ENCODE assay signal across 17 cellular contexts in the genomic region with DNA sequence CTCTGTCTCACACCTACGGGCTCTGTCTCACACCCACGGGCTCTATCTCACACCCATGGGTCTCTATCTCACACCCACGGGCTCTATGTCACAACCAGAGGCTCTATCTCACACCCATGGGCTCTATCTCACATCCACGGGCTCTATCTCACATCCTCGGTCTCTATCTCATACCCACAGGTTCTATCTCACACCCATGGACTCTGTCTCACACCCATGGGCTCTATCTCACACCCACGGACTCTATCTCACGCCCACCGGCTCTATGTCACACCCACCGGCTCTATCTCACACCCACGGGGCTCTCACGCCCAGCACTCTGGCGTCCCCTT.
A peak's percentile ranks its signal among the peaks of the same experiment; 100 is the strongest.
DNase-seq lines count a peak whose midpoint lies in the region; ATAC-seq, FAIRE-seq and TF ChIP-seq lines count a peak whose summit lies in the region.
"Had no signal": no experiment of that assay in that cellular context is flagged by ENCODE, and none has a peak within 500 bp of the region (broad histone marks: within the 10 kb centered on the region; RNA-seq: fewer than 3 reads in every experiment).

No MANE protein-coding gene starts in this region.

- no peaks in the 10 kb centered on the region for H3K9me3 ChIP-seq in astrocyte (ENCODE audit: insufficient read depth, low read depth, low read length)
- no peaks in the 10 kb centered on the region for H3K9me3 ChIP-seq in mesenchymal stem cell (ENCODE audit: control insufficient read depth, low read length)
- H3K9me3 ChIP-seq in skeletal muscle satellite cell (replicated peaks; ENCODE audit: low read length): no peaks in the 10 kb centered on the region
- H3K9me3 ChIP-seq: lower lobe of right lung had no signal

- peak overlapping the region; percentile 29 for H2BK120ac ChIP-seq in mesenchymal stem cell (ENCODE audit: low read depth, low read length)

- peak overlapping the region; percentile 87 for H2AK5ac ChIP-seq in mesenchymal stem cell (ENCODE audit: low read length, severe bottlenecking)

- H3K4me3 ChIP-seq in astrocyte (ENCODE audit: insufficient read depth, low read depth, low read length) (no peak overlapping the region), mesenchymal stem cell (ENCODE audit: insufficient read depth in 1 of 2, low read depth in 1 of 2, low read length in 2 of 2) (no peak overlapping the region), skeletal muscle satellite cell (ENCODE audit: low read length) (no peak overlapping the region)
- H3K4me3 ChIP-seq: lower lobe of right lung had no signal

- H3K79me1 ChIP-seq in mesenchymal stem cell (replicated peaks; ENCODE audit: low read length, poor library complexity, severe bottlenecking): peaks cover 17% of the 10 kb centered on the region

- peak overlapping the region; percentile 93 for H2BK15ac ChIP-seq in mesenchymal stem cell (ENCODE audit: low read depth, poor library complexity, severe bottlenecking)

- ATAC-seq in GM19397 (IDR thresholded peaks at IDR 0.05; ENCODE audit: unreplicated experiment): no peak
- ATAC-seq: naive thymus-derived CD4-positive, alpha-beta T cell had no signal

- intact Hi-C loops in Calu3 (cut with micrococcal nuclease; ENCODE audit: unreplicated experiment): loop anchor here (5.0 kb wide), 1 partner anchor 61 kb away; no protein-coding TSS in a partner anchor

- no peak for DNase-seq in Calu3
- DNase-seq in astrocyte (ENCODE audit: low read depth): no peak
- DNase-seq in mesenchymal stem cell: no peak
- DNase-seq in NCI-H446 (lab: John Stamatoyannopoulos, UW): no peak
- no peak for DNase-seq in glutamatergic neuron
- DNase-seq in urothelium cell line (ENCODE audit: low spot score): no peak
- DNase-seq: activated CD4-positive, alpha-beta T cell treated with anti-CD3 and anti-CD28 coated beads for 48 hours; activated CD8-positive, alpha-beta memory T cell treated with anti-CD3 and anti-CD28 coated beads, Interleukin-2, amount 50 U/mL, for 48 hours; activated naive CD4-positive, alpha-beta T cell treated with Interleukin-2 at 50 U/mL for 16 hours; GDM1; Kasumi-1; lower lobe of right lung; naive thymus-derived CD4-positive, alpha-beta T cell; NCI-H1105 treated with DMSO at 0.1 percent for 48 hours had no signal

- H3K4ac ChIP-seq in mesenchymal stem cell (ENCODE audit: low read depth in 1 of 2, low read length in 2 of 2): peak overlapping the region in 1 of 2 experiments; percentile 19

- no peak overlapping the region for H2BK5ac ChIP-seq in mesenchymal stem cell (ENCODE audit: low read depth, low read length, poor library complexity, severe bottlenecking)

- CTCF ChIA-PET in Calu3 (lab: Charles Lee): no interaction called here

- H3K27me3 Mint-ChIP-seq in Calu3 (ENCODE audit: unreplicated experiment): no peaks in the 10 kb centered on the region
- no peaks in the 10 kb centered on the region for H3K27me3 Mint-ChIP-seq in astrocyte (ENCODE audit: low read depth, unreplicated experiment)
- H3K27me3 Mint-ChIP-seq in glutamatergic neuron (ENCODE audit: unreplicated experiment): peaks cover 14% of the 10 kb centered on the region

- H4K20me1 ChIP-seq in astrocyte (ENCODE audit: insufficient read depth, low read length): no peaks in the 10 kb centered on the region

- H3K9ac ChIP-seq in astrocyte (ENCODE audit: low read length) (peak overlapping the region; percentile 83), mesenchymal stem cell (ENCODE audit: low read length) (peak overlapping the region; percentile 21), skeletal muscle satellite cell (ENCODE audit: low read depth, low read length) (peak overlapping the region; percentile 70)

- peak overlapping the region; percentile 59 for H4K8ac ChIP-seq in mesenchymal stem cell (ENCODE audit: low read length)

- peak overlapping the region; percentile 88 to 93 for H2BK12ac ChIP-seq in mesenchymal stem cell (ENCODE audit: low read length in 2 of 2)

- peak overlapping the region in 1 of 2 experiments; percentile 2 for H3K14ac ChIP-seq in mesenchymal stem cell (ENCODE audit: low read length in 2 of 2)

- H3K4me1 Mint-ChIP-seq in Calu3 (ENCODE audit: low read depth, unreplicated experiment) (peaks cover 19% of the 10 kb centered on the region), astrocyte (ENCODE audit: low read depth, unreplicated experiment) (peaks cover 59% of the 10 kb centered on the region), glutamatergic neuron (ENCODE audit: low read depth, unreplicated experiment) (peaks cover 32% of the 10 kb centered on the region)
- H3K4me1 Mint-ChIP-seq: naive thymus-derived CD4-positive, alpha-beta T cell had no signal

- H3K18ac ChIP-seq in mesenchymal stem cell (ENCODE audit: low read depth in 1 of 2, low read length in 2 of 2): peak overlapping the region; percentile 68 to 89

- TF ChIP-seq CTCF in Calu3 (IDR thresholded peaks at IDR 0.05; ENCODE audit: unreplicated experiment) (no peak), astrocyte (IDR thresholded peaks at IDR 0.05; ENCODE audit: insufficient read depth, low read depth, low read length) (no peak), glutamatergic neuron (IDR thresholded peaks at IDR 0.05; ENCODE audit: partially characterized antibody, unreplicated experiment) (no peak)

- BruUV-seq in Calu3 (replicated peaks; lab: Mats Ljungman, UMichigan): no TSS peak

- peaks cover 71% of the 10 kb centered on the region for H3K79me2 ChIP-seq in astrocyte (ENCODE audit: insufficient read depth, low read length)

- H3K4me2 ChIP-seq in astrocyte (ENCODE audit: low read length): no peak overlapping the region
- H3K4me2 ChIP-seq in mesenchymal stem cell (ENCODE audit: low read length, poor library complexity, severe bottlenecking): no peak overlapping the region
- no peak overlapping the region for H3K4me2 ChIP-seq in skeletal muscle satellite cell (ENCODE audit: low read length)

- H3K27me3 ChIP-seq in astrocyte (ENCODE audit: insufficient read depth, low read length): no peaks in the 10 kb centered on the region
- no peaks in the 10 kb centered on the region for H3K27me3 ChIP-seq in mesenchymal stem cell (ENCODE audit: control insufficient read depth in 1 of 2, insufficient read depth in 1 of 2, low read length in 2 of 2)
- no peaks in the 10 kb centered on the region for H3K27me3 ChIP-seq in skeletal muscle satellite cell (ENCODE audit: control insufficient read depth, insufficient read depth, low read length)

- FAIRE-seq in astrocyte (lab: Jason Lieb, UNC): no peak
- no peak for FAIRE-seq in urothelium cell line (lab: Jason Lieb, UNC)

- H3K27ac Mint-ChIP-seq in Calu3 (ENCODE audit: unreplicated experiment) (peak overlapping the region; percentile 99), astrocyte (ENCODE audit: unreplicated experiment) (peak overlapping the region; percentile 97), glutamatergic neuron (ENCODE audit: unreplicated experiment) (no peak overlapping the region)

- no peak overlapping the region for H3K23ac ChIP-seq in mesenchymal stem cell (ENCODE audit: low read length in 2 of 2)

- H3K4me3 Mint-ChIP-seq in Calu3 (ENCODE audit: low read depth, unreplicated experiment) (peak overlapping the region; percentile 16), astrocyte (ENCODE audit: unreplicated experiment) (peak overlapping the region; percentile 2), glutamatergic neuron (ENCODE audit: unreplicated experiment) (no peak overlapping the region)
- H3K4me3 Mint-ChIP-seq: naive thymus-derived CD4-positive, alpha-beta T cell had no signal

- H3K27ac ChIP-seq in astrocyte (ENCODE audit: low read depth, low read length) (peak overlapping the region; percentile 99), mesenchymal stem cell (ENCODE audit: low read length, poor library complexity, severe bottlenecking) (peak overlapping the region; percentile 56)
- H3K27ac ChIP-seq: epithelial cell of prostate, lower lobe of right lung had no signal

- 91% methylated on average over 10 of the region's 12 CpGs for WGBS in mesenchymal stem cell

- H3K36me3 Mint-ChIP-seq in Calu3 (ENCODE audit: insufficient read depth, unreplicated experiment) (peaks cover 9% of the 10 kb centered on the region), astrocyte (ENCODE audit: low read depth, unreplicated experiment) (peaks cover 35% of the 10 kb centered on the region), glutamatergic neuron (ENCODE audit: unreplicated experiment) (peaks cover 3% of the 10 kb centered on the region)
- H3K36me3 Mint-ChIP-seq: naive thymus-derived CD4-positive, alpha-beta T cell had no signal

- peaks cover 4% of the 10 kb centered on the region for H3K36me3 ChIP-seq in astrocyte (ENCODE audit: insufficient read depth, low read length)
- peaks cover 0 to 33% of the 10 kb centered on the region in 2 experiments for H3K36me3 ChIP-seq in mesenchymal stem cell (ENCODE audit: control insufficient read depth in 1 of 2, insufficient read depth in 2 of 2, low read depth in 1 of 2, low read length in 2 of 2)
- H3K36me3 ChIP-seq in skeletal muscle satellite cell (ENCODE audit: insufficient read depth, low read length): peaks cover 8% of the 10 kb centered on the region
- H3K36me3 ChIP-seq: lower lobe of right lung had no signal

- H3K4me1 ChIP-seq in astrocyte (ENCODE audit: insufficient read depth, low read length) (peaks cover 47% of the 10 kb centered on the region), mesenchymal stem cell (ENCODE audit: control insufficient read depth, insufficient read depth, low read depth, low read length) (peaks cover 29% of the 10 kb centered on the region), skeletal muscle satellite cell (ENCODE audit: control insufficient read depth, insufficient read depth, low read length) (peaks cover 55% of the 10 kb centered on the region)

- H4K91ac ChIP-seq in mesenchymal stem cell (ENCODE audit: low read length): peak overlapping the region; percentile 86

- H3K9me3 Mint-ChIP-seq in Calu3 (ENCODE audit: low read depth, unreplicated experiment): no peaks in the 10 kb centered on the region
- H3K9me3 Mint-ChIP-seq in astrocyte (ENCODE audit: unreplicated experiment): peaks cover 5% of the 10 kb centered on the region
- H3K9me3 Mint-ChIP-seq in glutamatergic neuron (ENCODE audit: unreplicated experiment): peaks cover 21% of the 10 kb centered on the region

- no peak overlapping the region for H2AFZ ChIP-seq in astrocyte (ENCODE audit: low read depth, low read length)
- no peak overlapping the region for H2AFZ ChIP-seq in mesenchymal stem cell (ENCODE audit: low read depth, low read length)

Comparison
In these comparisons a context has a peak if more than half of its experiments do, and no peak if none do; other contexts are left out.
1. H3K9ac ChIP-seq: peak in every context shown above with its lines; median percentile 83 in astrocyte; 70 in skeletal muscle satellite cell; 21 in mesenchymal stem cell.